31 cellular contexts compared by ENCODE assay signal in genomic region chr5:178107889-178108288, GRCh38. TPM values are rescaled to one million over a fixed set of nuclear protein-coding genes. Genes with fewer than 3 reads are reported as not detected.
DNase-seq lines count a peak whose midpoint lies in the region; ATAC-seq and TF ChIP-seq lines count a peak whose summit lies in the region.
"Had no signal": no experiment of that assay in that cellular context is flagged by ENCODE, and none has a peak within 500 bp of the region (broad histone marks: within the 10 kb centered on the region; RNA-seq: fewer than 3 reads in every experiment).

No MANE protein-coding gene starts in this region.

- in situ Hi-C loops in mammary epithelial cell (cut with MboI; ENCODE audit: low sequenced_read_pairs in 2 of 2), result no loop called here

- peak overlapping the region; percentile 68 for H2AFZ ChIP-seq in mammary epithelial cell (ENCODE audit: low read depth, low read length)

- H3K27me3 ChIP-seq in H7 (ENCODE audit: control insufficient read depth, insufficient read depth, low read length) (no peaks in the 10 kb centered on the region), mammary epithelial cell (ENCODE audit: insufficient read depth, low read length) (no peaks in the 10 kb centered on the region)
- H3K27me3 ChIP-seq: adrenal gland had no signal

- no peak overlapping the region for H3K4me3 Mint-ChIP-seq in activated naive CD4-positive, alpha-beta T cell treated with anti-CD3 and anti-CD28 coated beads for 36 hours
- H3K4me3 Mint-ChIP-seq: activated B cell treated with CpG ODN at 0.5 μM for 24 hours, HFFc6 had no signal

- no peaks in the 10 kb centered on the region for H3K9me3 ChIP-seq in mammary epithelial cell (replicated peaks; ENCODE audit: insufficient read depth, low read length)
- H3K9me3 ChIP-seq: A549, adrenal gland, body of pancreas, gastrocnemius medialis, stomach, tibial artery had no signal

- H3K27ac Mint-ChIP-seq in activated naive CD4-positive, alpha-beta T cell treated with anti-CD3 and anti-CD28 coated beads for 36 hours, result no peak overlapping the region
- H3K27ac Mint-ChIP-seq: activated B cell treated with CpG ODN at 0.5 μM for 24 hours, HFFc6 had no signal

- no TSS peak for BruUV-seq in mammary epithelial cell (replicated peaks; lab: Mats Ljungman, UMichigan)

- H3K4me1 ChIP-seq in mammary epithelial cell (ENCODE audit: insufficient read depth, low read length), result peaks cover 25% of the 10 kb centered on the region
- H3K4me1 ChIP-seq: adrenal gland, gastrocnemius medialis had no signal

- CTCF ChIA-PET in mammary epithelial cell (lab: Charles Lee; ENCODE audit: low non-redundant PET), result interaction anchor here (0.8 kb wide), 1 partner anchor 652 kb away, joined by 4 read pairs; no protein-coding TSS in a partner anchor
- CTCF ChIA-PET in activated naive CD4-positive, alpha-beta T cell treated with anti-CD3 and anti-CD28 coated beads for 36 hours (lab: Charles Lee), result interaction anchor here (1.4 to 2.8 kb wide), 2 partner anchors 13 to 32 kb away, joined by 7 to 8 read pairs; no protein-coding TSS in a partner anchor

- no peaks in the 10 kb centered on the region for H4K20me1 ChIP-seq in mammary epithelial cell (ENCODE audit: insufficient read depth, low read length)

- no peak overlapping the region for H3K9ac ChIP-seq in mammary epithelial cell (ENCODE audit: insufficient read depth, low read length)

- H3K4me3 ChIP-seq in H7 (ENCODE audit: insufficient read depth, low read depth, low read length) (no peak overlapping the region), mammary epithelial cell (replicated peaks in 1 of 3; ENCODE audit: insufficient read depth in 1 of 3, low read depth in 2 of 3, low read length in 3 of 3) (no peak overlapping the region)
- H3K4me3 ChIP-seq: A549, adrenal gland, body of pancreas, gastrocnemius medialis, lower lobe of right lung, skin epidermis, stomach, tibial artery had no signal

- no peaks in the 10 kb centered on the region for H3K36me3 ChIP-seq in H7 (replicated peaks; ENCODE audit: control insufficient read depth, insufficient read depth, low read length)
- H3K36me3 ChIP-seq in mammary epithelial cell (ENCODE audit: insufficient read depth, low read length), result no peaks in the 10 kb centered on the region
- H3K36me3 ChIP-seq: adrenal gland, gastrocnemius medialis, lower lobe of right lung, stomach, tibial artery had no signal

- DNase-seq in AG08396 (ENCODE audit: low spot score), result peak; percentile 24
- peak; percentile 78 for DNase-seq in H7
- DNase-seq in mammary epithelial cell, result no peak
- DNase-seq in left kidney (ENCODE audit: low read depth, low spot score), result peak; percentile 59
- no peak for DNase-seq in OCI-M1 (lab: John Stamatoyannopoulos, UW)
- DNase-seq in activated naive CD4-positive, alpha-beta T cell treated with anti-CD3 and anti-CD28 coated beads for 36 hours, result no peak
- DNase-seq: activated B cell treated with CpG ODN at 0.5 μM for 24 hours; activated naive CD4-positive, alpha-beta T cell treated with Interleukin-2 at 50 U/mL for 16 hours; adrenal gland; body of pancreas; cerebellar nuclear complex; DMS79; gastrocnemius medialis; HFFc6; hippocampal formation; kidney; lower lobe of right lung; NCI-H1048; NCI-H187 treated with DMSO at 0.1 percent for 48 hours; NCI-H524; SHP77 treated with DMSO at 0.1 percent for 48 hours; stimulated activated CD8-positive, alpha-beta memory T cell treated with anti-CD3 and anti-CD28 coated beads, Interleukin-4, amount 100 ng/mL, for 48 hours; stomach; SW 1271; T-helper 9 cell; tibial artery had no signal

- TF ChIP-seq CTCF in mammary epithelial cell (conservative IDR thresholded peaks at IDR 0.05 in 1 of 2, IDR thresholded peaks at IDR 0.05 in 1 of 2; ENCODE audit: extremely low read depth in 1 of 2, insufficient read depth in 1 of 2, low read depth in 1 of 2, low read length in 2 of 2), result no peak

- 25% methylated on average over 2 of the region's 3 CpGs for WGBS in mammary epithelial cell (ENCODE audit: low coverage, missing lambda C conversion rate)

- intact Hi-C loops in mammary epithelial cell (cut with micrococcal nuclease), result no loop called here
- intact Hi-C loops in activated naive CD4-positive, alpha-beta T cell treated with anti-CD3 and anti-CD28 coated beads for 36 hours (cut with micrococcal nuclease), result no loop called here

- no peaks in the 10 kb centered on the region for H3K36me3 Mint-ChIP-seq in activated naive CD4-positive, alpha-beta T cell treated with anti-CD3 and anti-CD28 coated beads for 36 hours (ENCODE audit: low read depth)

- dilution Hi-C loops in mammary epithelial cell (cut with HindIII; ENCODE audit: low sequenced_read_pairs), result no loop called here

- H3K27me3 Mint-ChIP-seq in activated naive CD4-positive, alpha-beta T cell treated with anti-CD3 and anti-CD28 coated beads for 36 hours (ENCODE audit: low read depth), result no peaks in the 10 kb centered on the region
- H3K27me3 Mint-ChIP-seq: activated B cell treated with CpG ODN at 0.5 μM for 24 hours had no signal

- peaks cover 5% of the 10 kb centered on the region for H3K4me1 Mint-ChIP-seq in activated naive CD4-positive, alpha-beta T cell treated with anti-CD3 and anti-CD28 coated beads for 36 hours (ENCODE audit: low read depth)

- no peaks in the 10 kb centered on the region for H3K9me3 Mint-ChIP-seq in activated naive CD4-positive, alpha-beta T cell treated with anti-CD3 and anti-CD28 coated beads for 36 hours
- H3K9me3 Mint-ChIP-seq: activated B cell treated with CpG ODN at 0.5 μM for 24 hours had no signal

- ATAC-seq in HG02870 (IDR thresholded peaks at IDR 0.05; ENCODE audit: unreplicated experiment) (no peak), GM19467 (IDR thresholded peaks at IDR 0.05; ENCODE audit: unreplicated experiment) (no peak)
- ATAC-seq: body of pancreas, gastrocnemius medialis, lower lobe of right lung had no signal

- H3K79me2 ChIP-seq in mammary epithelial cell (ENCODE audit: insufficient read depth, low read length), result no peaks in the 10 kb centered on the region

- no peak overlapping the region for H3K4me2 ChIP-seq in mammary epithelial cell (ENCODE audit: insufficient read depth, low read depth, low read length)
- H3K4me2 ChIP-seq: A549 had no signal

- H3K27ac ChIP-seq in mammary epithelial cell (ENCODE audit: insufficient read depth, low read depth, low read length), result no peak overlapping the region
- H3K27ac ChIP-seq: A549, adrenal gland, body of pancreas, gastrocnemius medialis, HL-60, lower lobe of right lung, tibial artery had no signal

RNA-seq across cellular contexts. Expression of gene N4BP3, which starts 5.4 kb away (rescaled TPM):
- 32.0 and 36.5 TPM in 2 replicates for total RNA-seq in H7 (2014; rRNA removed; shearing (Covaris generic))
- 1 to 10 TPM in 1 of 2 donors, under 1 TPM in 1; 0.67 to 2.2 TPM for total RNA-seq in mammary epithelial cell
- 0.46 TPM for polyA plus RNA-seq in mammary epithelial cell
- polyA minus RNA-seq in mammary epithelial cell, result not detected
- 1 to 10 TPM; 1.4 to 1.6 TPM for total RNA-seq in activated naive CD4-positive, alpha-beta T cell treated with anti-CD3 and anti-CD28 coated beads for 36 hours

RNA-seq across cellular contexts. Expression of gene RMND5B, which starts 22.9 kb away (rescaled TPM):
- 38.2 and 51.3 TPM in 2 replicates for total RNA-seq in H7 (2014; rRNA removed; shearing (Covaris generic))
- 10 to 100 TPM; 15.3 to 23.8 TPM for total RNA-seq in mammary epithelial cell
- 17.1 TPM for polyA plus RNA-seq in mammary epithelial cell
- polyA minus RNA-seq in mammary epithelial cell, result 22.2 TPM
- 10 to 100 TPM; 26.0 to 26.7 TPM for total RNA-seq in activated naive CD4-positive, alpha-beta T cell treated with anti-CD3 and anti-CD28 coated beads for 36 hours

RNA-seq across cellular contexts. Expression of gene NHP2, which starts 45.8 kb away (rescaled TPM):
- 254 and 275 TPM in 2 replicates for total RNA-seq in H7 (2014; rRNA removed; shearing (Covaris generic))
- total RNA-seq in mammary epithelial cell, result 100 to 1,000 TPM in 1 of 2 donors, 10 to 100 TPM in 1; 72.8 to 152 TPM
- polyA plus RNA-seq in mammary epithelial cell, result 213 TPM
- polyA minus RNA-seq in mammary epithelial cell, result 91.2 TPM
- total RNA-seq in activated naive CD4-positive, alpha-beta T cell treated with anti-CD3 and anti-CD28 coated beads for 36 hours, result 100 to 1,000 TPM; 289 to 298 TPM

Comparison
In these comparisons a context has a peak if more than half of its experiments do, and no peak if none do; other contexts are left out.
1. DNase-seq: peak in AG08396 (single experiment), H7 (single experiment) and left kidney (single experiment); none in mammary epithelial cell (single experiment), OCI-M1 (single experiment) and activated naive CD4-positive, alpha-beta T cell treated with anti-CD3 and anti-CD28 coated beads for 36 hours (single experiment).
2. RNA of gene N4BP3, which starts 5.4 kb away (total RNA-seq): 32.0 to 36.5 TPM in H7; 0.67 to 2.2 TPM in mammary epithelial cell and 1.4 to 1.6 TPM in activated naive CD4-positive, alpha-beta T cell treated with anti-CD3 and anti-CD28 coated beads for 36 hours; every median in the first group is over 10 times any median in the second.